8 cellular contexts compared by ENCODE assay signal in genomic region chr12:71780207-71780822, GRCh38. TPM values are rescaled to one million over a fixed set of nuclear protein-coding genes. Genes with fewer than 3 reads are reported as not detected.
DNase-seq lines count a peak whose midpoint lies in the region; ATAC-seq and TF ChIP-seq lines count a peak whose summit lies in the region.

No MANE protein-coding gene starts in this region.

- H3K4me3 ChIP-seq in Loucy (ENCODE audit: low read length, poor library complexity, severe bottlenecking) (no peak overlapping the region), choroid plexus epithelial cell (ENCODE audit: low read depth, low read length) (no peak overlapping the region), lung (no peak overlapping the region)

- H3K9me2 ChIP-seq in Loucy (replicated peaks; ENCODE audit: low read depth, low read length) = no peaks in the 10 kb centered on the region

- ATAC-seq in GM19452 (IDR thresholded peaks at IDR 0.05; ENCODE audit: unreplicated experiment) (peak; percentile 76), lung (ENCODE audit: insufficient read depth, low FRiP score) (no peak)

- H3K4me1 ChIP-seq in Loucy (ENCODE audit: insufficient read depth, low read length, poor library complexity, severe bottlenecking) (no peaks in the 10 kb centered on the region), lung (ENCODE audit: control insufficient read depth in 2 of 2, insufficient read depth in 2 of 2, low read length in 2 of 2) (no peaks in the 10 kb centered on the region)

- no peaks in the 10 kb centered on the region for H3F3A ChIP-seq in Loucy (ENCODE audit: low read depth)

- peaks cover 8% of the 10 kb centered on the region for H4K20me1 ChIP-seq in Loucy (ENCODE audit: insufficient read depth, low read length, poor library complexity, severe bottlenecking)

- peak; percentile 97 for TF ChIP-seq CTCF in Loucy (conservative IDR thresholded peaks at IDR 0.05; ENCODE audit: low read length)
- TF ChIP-seq CTCF in choroid plexus epithelial cell (conservative IDR thresholded peaks at IDR 0.05; ENCODE audit: low read depth, low read length) = peak; percentile 82
- TF ChIP-seq CTCF in lung (IDR thresholded peaks at IDR 0.05; ENCODE audit: control extremely low read depth, extremely low read depth) = peak; percentile 24

- DNase-seq in DMS 273 treated with DMSO at 0.1 percent for 48 hours (lab: John Stamatoyannopoulos, UW) = peak; percentile 0
- DNase-seq in UCSD-AML1 (lab: John Stamatoyannopoulos, UW; ENCODE audit: unreplicated experiment) = peak; percentile 26
- peak; percentile 75 for DNase-seq in choroid plexus epithelial cell (ENCODE audit: low read depth)
- no peak for DNase-seq in lung (ENCODE audit: low spot score)
- peak; percentile 88 for DNase-seq in superior temporal gyrus (ENCODE audit: extremely low spot score)
- no peak for DNase-seq in islet precursor cell

- H3K9ac ChIP-seq in Loucy (ENCODE audit: low read depth, low read length, poor library complexity, severe bottlenecking) = no peak overlapping the region

- H3K36me3 ChIP-seq in Loucy (ENCODE audit: insufficient read depth, low read length) (peaks cover 52% of the 10 kb centered on the region; the same call in 1 of the 2 replicates), lung (ENCODE audit: control insufficient read depth in 2 of 2, insufficient read depth in 2 of 2, low read length in 2 of 2) (peaks cover 4 to 11% of the 10 kb centered on the region in 2 donors)

- 13 to 18% methylated on average over 3 of the region's 3 CpGs for WGBS in lung, 2 donors

- no peaks in the 10 kb centered on the region; the same call in 1 of the 2 replicates for H3K79me2 ChIP-seq in Loucy (ENCODE audit: insufficient read depth, low read length)

- H2AFZ ChIP-seq in Loucy (ENCODE audit: low read length) = no peak overlapping the region

- H3K27me3 ChIP-seq in Loucy (ENCODE audit: insufficient read depth, low read length, poor library complexity, severe bottlenecking) (no peaks in the 10 kb centered on the region), lung (ENCODE audit: control insufficient read depth, insufficient read depth) (no peaks in the 10 kb centered on the region)

- H3K4me2 ChIP-seq in Loucy (ENCODE audit: low read depth, low read length, poor library complexity, severe bottlenecking) = no peak overlapping the region

- H3K9me3 ChIP-seq in Loucy (ENCODE audit: insufficient read depth, low read depth, low read length) (no peaks in the 10 kb centered on the region), lung (ENCODE audit: control insufficient read depth in 2 of 2, insufficient read depth in 1 of 2, low read length in 1 of 2) (no peaks in the 10 kb centered on the region)

- no peak overlapping the region for H3K27ac ChIP-seq in lung (ENCODE audit: low read depth in 1 of 2, low read length in 1 of 2)

RNA-seq across cellular contexts. Expression of gene RAB21, which starts 25.7 kb away (rescaled TPM):
- 10 to 100 TPM; 58.4 to 58.5 TPM for total RNA-seq in lung
- 10 to 100 TPM; 11.8 to 43.1 TPM for polyA plus RNA-seq in lung

RNA-seq across cellular contexts. Expression of gene TBC1D15, which starts 59.2 kb away (rescaled TPM):
- total RNA-seq in lung = 10 to 100 TPM; 26.1 to 70.2 TPM
- polyA plus RNA-seq in lung = 10 to 100 TPM; 23.5 to 29.6 TPM

Comparison
In these comparisons a context has a peak if more than half of its experiments do, and no peak if none do; other contexts are left out.
1. DNase-seq: peak in DMS 273 treated with DMSO at 0.1 percent for 48 hours (single experiment), UCSD-AML1 (single experiment), choroid plexus epithelial cell (single experiment) and superior temporal gyrus (single experiment); none in lung (single experiment) and islet precursor cell (single experiment).
2. CTCF ChIP-seq: peak in every context shown above with its lines; median percentile 97 in Loucy; 82 in choroid plexus epithelial cell; 24 in lung.